Comparison of ENCODE assay signal across 1 cellular context in genomic region chr2:59961733-59962132, GRCh38.
TF ChIP-seq lines count a peak whose summit lies in the region.

No MANE protein-coding gene starts in this region.

TF ChIP-seq in GM23338, 12 proteins besides CTCF, POLR2A, EP300 and RAD21 (continued from another document):
- TF ChIP-seq ZNF462 (CRISPR knock-in tag; IDR thresholded peaks at IDR 0.05) (no peak), REST (IDR thresholded peaks at IDR 0.05; ENCODE audit: unreplicated experiment) (no peak), NANOG (IDR thresholded peaks at IDR 0.05; ENCODE audit: borderline replicate concordance) (no peak), ZNF331 (CRISPR knock-in tag; IDR thresholded peaks at IDR 0.05; ENCODE audit: low read depth) (no peak), EZH2phosphoT487 (IDR thresholded peaks at IDR 0.05; ENCODE audit: unreplicated experiment) (no peak), POLR2AphosphoS5 (IDR thresholded peaks at IDR 0.05; ENCODE audit: low read depth) (no peak), JUNB (IDR thresholded peaks at IDR 0.05; ENCODE audit: unreplicated experiment) (no peak)
TF ChIP-seq in GM23338: peak in this region for 0.
